ENCODE assay signal across 8 cellular contexts in genomic region chr16:55543470-55543869, GRCh38. TPM values are rescaled to one million over a fixed set of nuclear protein-coding genes. Genes with fewer than 3 reads are reported as not detected.
DNase-seq lines count a peak whose midpoint lies in the region; ATAC-seq and TF ChIP-seq lines count a peak whose summit lies in the region.

No MANE protein-coding gene starts in this region.

- no peaks in the 10 kb centered on the region for H3K9me3 ChIP-seq in T-helper 17 cell (ENCODE audit: control insufficient read depth, low read length, poor library complexity, severe bottlenecking)

- H3K36me3 Mint-ChIP-seq in neural crest cell (ENCODE audit: low read depth) = no peaks in the 10 kb centered on the region
- H3K36me3 Mint-ChIP-seq in T-helper 17 cell (ENCODE audit: low read depth) = no peaks in the 10 kb centered on the region

- peak; percentile 46 for DNase-seq in DMS114 treated with DMSO at 0.1 percent for 48 hours (lab: John Stamatoyannopoulos, UW; ENCODE audit: unreplicated experiment)
- peak; percentile 3 for DNase-seq in NCI-H460 (ENCODE audit: extremely low read depth, low read depth)
- DNase-seq in epidermal melanocyte (ENCODE audit: insufficient read length, low spot score) = peak; percentile 15
- DNase-seq in neural crest cell (ENCODE audit: low read depth, low spot score) = no peak
- no peak for DNase-seq in T-helper 17 cell
- DNase-seq in GM10266 (ENCODE audit: extremely low spot score) = no peak
- DNase-seq in hepatic stellate cell (ENCODE audit: low spot score) = no peak

- H3K27ac Mint-ChIP-seq in neural crest cell (ENCODE audit: unreplicated experiment) (no peak overlapping the region), T-helper 17 cell (no peak overlapping the region)

- ATAC-seq in T-helper 17 cell (no peak), GM18870 (IDR thresholded peaks at IDR 0.05; ENCODE audit: unreplicated experiment) (no peak)

- no peaks in the 10 kb centered on the region for H3K27me3 Mint-ChIP-seq in neural crest cell (ENCODE audit: low read depth)
- no peaks in the 10 kb centered on the region for H3K27me3 Mint-ChIP-seq in T-helper 17 cell

- no peaks in the 10 kb centered on the region for H3K9me3 Mint-ChIP-seq in neural crest cell

- peak; percentile 63 for TF ChIP-seq CTCF in neural crest cell (conservative IDR thresholded peaks at IDR 0.05)
- TF ChIP-seq CTCF in GM10266 (IDR thresholded peaks at IDR 0.05; ENCODE audit: control insufficient read depth, insufficient read depth, low read depth, missing control alignments) = no peak

- H3K4me3 Mint-ChIP-seq in neural crest cell (no peak overlapping the region), T-helper 17 cell (no peak overlapping the region)

- H3K4me1 Mint-ChIP-seq in neural crest cell = peaks cover 10% of the 10 kb centered on the region
- no peaks in the 10 kb centered on the region for H3K4me1 Mint-ChIP-seq in T-helper 17 cell

RNA-seq across cellular contexts. Expression of gene CAPNS2, which starts 23.0 kb away (rescaled TPM):
- total RNA-seq in NCI-H460 (2014; rRNA removed; shearing (Covaris generic)) = not detected in 2 replicates
- not detected in 2 replicates for polyA plus RNA-seq in NCI-H460 (2014; cell fraction: nucleus; rRNA removed)
- total RNA-seq in neural crest cell (0.23 TPM in 1 of 2 replicates, not detected in the other), T-helper 17 cell (not detected)

RNA-seq across cellular contexts. Expression of gene LPCAT2, which starts 34.6 kb away (rescaled TPM):
- 0.63 and 2.1 TPM in 2 replicates for total RNA-seq in NCI-H460 (2014; rRNA removed; shearing (Covaris generic))
- polyA plus RNA-seq in NCI-H460 (2014; cell fraction: nucleus; rRNA removed) = 0.61 and 0.78 TPM in 2 replicates
- 7.2 and 7.9 TPM in 2 replicates for total RNA-seq in neural crest cell
- 1 to 10 TPM in 1 of 2 donors, under 1 TPM in 1; 0.37 to 1.2 TPM for total RNA-seq in T-helper 17 cell

Comparison
In these comparisons a context has a peak if more than half of its experiments do, and no peak if none do; other contexts are left out.
1. DNase-seq: peak in DMS114 treated with DMSO at 0.1 percent for 48 hours (single experiment), NCI-H460 (single experiment) and epidermal melanocyte (single experiment); none in neural crest cell (single experiment), T-helper 17 cell (0 of 3), GM10266 (single experiment) and hepatic stellate cell (single experiment).